18 cellular contexts compared by ENCODE assay signal in genomic region chr3:122533480-122533879, GRCh38. TPM values are rescaled to one million over a fixed set of nuclear protein-coding genes. Genes with fewer than 3 reads are reported as not detected.
DNase-seq lines count a peak whose midpoint lies in the region; ATAC-seq and TF ChIP-seq lines count a peak whose summit lies in the region.
"Had no signal": no experiment of that assay in that cellular context is flagged by ENCODE, and none has a peak within 500 bp of the region (broad histone marks: within the 10 kb centered on the region; RNA-seq: fewer than 3 reads in every experiment).

No MANE protein-coding gene starts in this region.

- H3K27ac ChIP-seq in neutrophil, result peak overlapping the region; percentile 37
- H3K27ac ChIP-seq: prostate gland, tibial artery had no signal

- TF ChIP-seq CTCF in HFFc6 (IDR thresholded peaks at IDR 0.05) (no peak), neutrophil (IDR thresholded peaks at IDR 0.05) (no peak)

- intact Hi-C loops in sciatic nerve (cut with DNase I), result no loop called here

- no peaks in the 10 kb centered on the region for H3K27me3 Mint-ChIP-seq in activated naive CD4-positive, alpha-beta T cell treated with anti-CD3 and anti-CD28 coated beads, Interleukin-2, amount 50 U/mL, for 24 hours
- H3K27me3 Mint-ChIP-seq in HFFc6 (ENCODE audit: insufficient read depth) (peaks cover 2% of the 10 kb centered on the region), T-cell (no peaks in the 10 kb centered on the region)

- DNase-seq in activated naive CD4-positive, alpha-beta T cell treated with Interleukin-2 at 50 U/mL for 16 hours, result no peak
- DNase-seq in HFFc6 (no peak), T-cell (no peak), foreskin melanocyte (no peak), GM03348 (ENCODE audit: low spot score) (no peak), sciatic nerve (ENCODE audit: low spot score) (no peak)
- DNase-seq: central memory CD4-positive, alpha-beta T cell; effector memory CD4-positive, alpha-beta T cell; hippocampal formation; kidney; NCI-H1417; tibial artery had no signal

- H3K27me3 ChIP-seq in neutrophil, result no peaks in the 10 kb centered on the region
- H3K27me3 ChIP-seq: tibial artery had no signal

- ATAC-seq in T-cell (replicated peaks in 1 of 4) (no peak), sciatic nerve (no peak)

- H3K9me3 ChIP-seq in neutrophil, result no peaks in the 10 kb centered on the region
- H3K9me3 ChIP-seq: prostate gland, tibial artery had no signal

- H3K27ac Mint-ChIP-seq in activated naive CD4-positive, alpha-beta T cell treated with anti-CD3 and anti-CD28 coated beads, Interleukin-2, amount 50 U/mL, for 24 hours, result peak overlapping the region; percentile 84
- H3K27ac Mint-ChIP-seq in HFFc6 (peak overlapping the region; percentile 40), T-cell (peak overlapping the region; percentile 31 to 76)
- H3K27ac Mint-ChIP-seq: nephron had no signal

- no peaks in the 10 kb centered on the region for H3K9me3 Mint-ChIP-seq in activated naive CD4-positive, alpha-beta T cell treated with anti-CD3 and anti-CD28 coated beads, Interleukin-2, amount 50 U/mL, for 24 hours
- H3K9me3 Mint-ChIP-seq in HFFc6 (no peaks in the 10 kb centered on the region), T-cell (no peaks in the 10 kb centered on the region)
- H3K9me3 Mint-ChIP-seq: nephron had no signal

- H3K36me3 ChIP-seq in neutrophil, result peaks cover 77% of the 10 kb centered on the region

- CTCF ChIA-PET in T-cell (lab: Charles Lee), result no interaction called here

- H3K4me3 Mint-ChIP-seq in activated naive CD4-positive, alpha-beta T cell treated with anti-CD3 and anti-CD28 coated beads, Interleukin-2, amount 50 U/mL, for 24 hours, result peak overlapping the region; percentile 21
- H3K4me3 Mint-ChIP-seq in HFFc6, result no peak overlapping the region
- no peak overlapping the region for H3K4me3 Mint-ChIP-seq in T-cell
- H3K4me3 Mint-ChIP-seq: nephron had no signal

- peaks cover 40% of the 10 kb centered on the region for H3K4me1 Mint-ChIP-seq in activated naive CD4-positive, alpha-beta T cell treated with anti-CD3 and anti-CD28 coated beads, Interleukin-2, amount 50 U/mL, for 24 hours
- peaks cover 34% of the 10 kb centered on the region for H3K4me1 Mint-ChIP-seq in HFFc6 (ENCODE audit: low read depth)
- H3K4me1 Mint-ChIP-seq in T-cell, result peaks cover 6 to 15% (median 8%) of the 10 kb centered on the region in 3 donors
- H3K4me1 Mint-ChIP-seq: nephron had no signal

- H3K4me3 ChIP-seq in neutrophil (ENCODE audit: low read depth in 1 of 2, low read length in 1 of 2), result no peak overlapping the region
- H3K4me3 ChIP-seq: prostate gland, smooth muscle cell, tibial artery had no signal

- POLR2A ChIA-PET in T-cell (lab: Charles Lee), result no interaction called here

- H3K4me1 ChIP-seq in neutrophil (ENCODE audit: control insufficient read depth in 1 of 2, insufficient read depth in 1 of 2, low read depth in 1 of 2, low read length in 1 of 2), result peaks cover 12 to 21% of the 10 kb centered on the region in 2 experiments
- H3K4me1 ChIP-seq: prostate gland, tibial artery had no signal

- H3K36me3 Mint-ChIP-seq in activated naive CD4-positive, alpha-beta T cell treated with anti-CD3 and anti-CD28 coated beads, Interleukin-2, amount 50 U/mL, for 24 hours, result peaks cover 31% of the 10 kb centered on the region
- H3K36me3 Mint-ChIP-seq in HFFc6 (ENCODE audit: low read depth), result peaks cover 21% of the 10 kb centered on the region
- H3K36me3 Mint-ChIP-seq in T-cell, result peaks cover 60% of the 10 kb centered on the region

RNA-seq across cellular contexts. Expression of gene KPNA1, which starts 18.7 kb away (rescaled TPM):
- total RNA-seq in HFFc6 (2021; fragmentation: NEBNext Ultra II Directional; extraction: Animal tissue kit (Norgen Biotek cat#: 25700)), result 100 to 1,000 TPM in 3 of 6 experiments, 10 to 100 TPM in 3; 93.5 to 105 (median 98.1) TPM
- 10 to 100 TPM; 55.2 to 65.0 (median 57.5) TPM for total RNA-seq in T-cell
- 68.7 TPM for total RNA-seq in sciatic nerve

RNA-seq across cellular contexts. Expression of gene PARP9, which starts 30.6 kb away (rescaled TPM):
- total RNA-seq in HFFc6 (2021; fragmentation: NEBNext Ultra II Directional; extraction: Animal tissue kit (Norgen Biotek cat#: 25700)), result 10 to 100 TPM in 3 of 6 experiments, 1 to 10 TPM in 3; 5.2 to 11.0 (median 9.7) TPM
- total RNA-seq in T-cell, result 10 to 100 TPM; 20.2 to 43.0 (median 24.3) TPM
- 33.9 TPM for total RNA-seq in sciatic nerve

RNA-seq across cellular contexts. Expression of gene DTX3L, which starts 30.7 kb away (rescaled TPM):
- 10 to 100 TPM in 5 of 6 experiments, 1 to 10 TPM in 1; 6.2 to 16.7 (median 15.6) TPM for total RNA-seq in HFFc6 (2021; fragmentation: NEBNext Ultra II Directional; extraction: Animal tissue kit (Norgen Biotek cat#: 25700))
- 10 to 100 TPM; 35.1 to 56.2 (median 49.8) TPM for total RNA-seq in T-cell
- total RNA-seq in sciatic nerve, result 31.5 TPM

RNA-seq across cellular contexts. Expression of gene PARP15, which starts 44.0 kb away (rescaled TPM):
- not detected for total RNA-seq in HFFc6 (2021; fragmentation: NEBNext Ultra II Directional; extraction: Animal tissue kit (Norgen Biotek cat#: 25700))
- 10 to 100 TPM; 37.3 to 74.9 (median 72.5) TPM for total RNA-seq in T-cell
- 3.3 TPM for total RNA-seq in sciatic nerve
- total RNA-seq: RPMI7951, smooth muscle cell had no signal
